In the genomic region with DNA sequence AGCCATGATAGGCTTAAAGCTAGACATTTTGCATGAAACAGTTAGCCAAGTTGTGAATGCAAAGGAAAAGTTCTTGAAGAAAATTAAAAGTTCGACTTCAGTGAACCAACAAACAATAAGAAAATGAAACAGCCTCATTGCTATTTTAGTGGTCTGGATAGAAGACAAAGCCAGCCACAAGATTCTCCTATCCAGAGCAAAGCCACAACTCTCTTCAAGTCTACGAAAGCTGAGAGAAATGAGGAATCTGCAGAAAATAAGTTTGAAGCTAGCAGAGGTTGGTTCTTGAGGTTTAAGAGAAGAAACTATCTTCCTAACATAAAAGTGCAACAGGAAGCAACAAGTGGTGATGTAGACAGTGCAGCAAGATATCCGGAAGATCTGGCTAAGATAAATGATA, we compare ENCODE assay signal across 24 cellular contexts.
"Had no signal": no experiment of that assay in that cellular context is flagged by ENCODE, and none has a peak within 500 bp of the region (broad histone marks: within the 10 kb centered on the region; RNA-seq: fewer than 3 reads in every experiment).

No MANE protein-coding gene starts in this region.

- H3K27ac ChIP-seq: hepatocyte, left ventricle myocardium inferior, ovary, skin epidermis, tibial nerve, uterus had no signal

- H2AFZ ChIP-seq: hepatocyte had no signal

- H3K36me3 ChIP-seq: left ventricle myocardium inferior, ovary, tibial nerve, uterus had no signal

- H3K4me1 Mint-ChIP-seq: mesothelial cell of epicardium; naive B cell; natural killer cell; nephron progenitor cell; stimulated activated naive B cell treated with anti-CD40 and anti-IgM and Interleukin-4, amounts not matched to agents 10 μg/mL and 1 μg/mL and 100 μg/mL, for 72 hours had no signal

- H3K4me1 ChIP-seq: left ventricle myocardium inferior, tibial nerve, uterus had no signal

- H3K4me3 Mint-ChIP-seq: mesothelial cell of epicardium; naive B cell; natural killer cell; nephron progenitor cell; stimulated activated naive B cell treated with anti-CD40 and anti-IgM and Interleukin-4, amounts not matched to agents 10 μg/mL and 1 μg/mL and 100 μg/mL, for 72 hours; type B pancreatic cell had no signal

- H3K4me2 ChIP-seq: hepatocyte had no signal

- H3K79me2 ChIP-seq: hepatocyte had no signal

- DNase-seq: islet precursor cell; left ventricle myocardium inferior; mesendoderm; naive B cell; natural killer cell; nephron progenitor cell; ovary; right cardiac atrium; stimulated activated CD4-positive, alpha-beta T cell treated with anti-CD3 and anti-CD28 coated beads, Interleukin-12 subunit alpha, Interleukin-12 subunit beta, amount 100 ng/mL, for 4 hours; stimulated activated CD4-positive, alpha-beta T cell treated with anti-CD3 and anti-CD28 coated beads, Interleukin-15, amount 100 ng/mL, for 24 hours; stimulated activated CD4-positive, alpha-beta T cell treated with anti-CD3 and anti-CD28 coated beads, Interleukin-2, amount 100 ng/mL, for 24 hours; stimulated activated CD4-positive, alpha-beta T cell treated with anti-CD3 and anti-CD28 coated beads, Interleukin-4, amount 100 ng/mL, for 1 hour; stimulated activated naive B cell treated with anti-CD40 and anti-IgM and Interleukin-4, amounts not matched to agents 10 μg/mL and 1 μg/mL and 100 μg/mL, for 72 hours; stimulated activated naive CD8-positive, alpha-beta T cell treated with anti-CD3 and anti-CD28 coated beads, Interleukin-15, Interleukin-2, amounts not matched to agents 100 U/mL and 50 U/mL, for 24 hours; substantia nigra; uterus had no signal

- H3K27me3 Mint-ChIP-seq: naive B cell; progenitor cell of endocrine pancreas; stimulated activated naive B cell treated with anti-CD40 and anti-IgM and Interleukin-4, amounts not matched to agents 10 μg/mL and 1 μg/mL and 100 μg/mL, for 72 hours; type B pancreatic cell had no signal

- H3K9me3 Mint-ChIP-seq: type B pancreatic cell had no signal

- ATAC-seq: natural killer cell; right cardiac atrium; sciatic nerve; stimulated activated naive B cell treated with anti-CD40 and anti-IgM and Interleukin-4, amounts not matched to agents 10 μg/mL and 1 μg/mL and 100 μg/mL, for 72 hours; stimulated activated naive CD8-positive, alpha-beta T cell treated with anti-CD3 and anti-CD28 coated beads, Interleukin-15, Interleukin-2, amounts not matched to agents 100 U/mL and 50 U/mL, for 24 hours had no signal

- H3K9me3 ChIP-seq: ovary, uterus had no signal

- H3K4me3 ChIP-seq: hepatocyte, left ventricle myocardium inferior, lung, ovary, skin epidermis, tibial nerve, uterus had no signal

- H3K27ac Mint-ChIP-seq: mesothelial cell of epicardium; naive B cell; natural killer cell; nephron progenitor cell; progenitor cell of endocrine pancreas; stimulated activated naive B cell treated with anti-CD40 and anti-IgM and Interleukin-4, amounts not matched to agents 10 μg/mL and 1 μg/mL and 100 μg/mL, for 72 hours; type B pancreatic cell had no signal
